ENCODE assay signal across 8 cellular contexts in the genomic region with DNA sequence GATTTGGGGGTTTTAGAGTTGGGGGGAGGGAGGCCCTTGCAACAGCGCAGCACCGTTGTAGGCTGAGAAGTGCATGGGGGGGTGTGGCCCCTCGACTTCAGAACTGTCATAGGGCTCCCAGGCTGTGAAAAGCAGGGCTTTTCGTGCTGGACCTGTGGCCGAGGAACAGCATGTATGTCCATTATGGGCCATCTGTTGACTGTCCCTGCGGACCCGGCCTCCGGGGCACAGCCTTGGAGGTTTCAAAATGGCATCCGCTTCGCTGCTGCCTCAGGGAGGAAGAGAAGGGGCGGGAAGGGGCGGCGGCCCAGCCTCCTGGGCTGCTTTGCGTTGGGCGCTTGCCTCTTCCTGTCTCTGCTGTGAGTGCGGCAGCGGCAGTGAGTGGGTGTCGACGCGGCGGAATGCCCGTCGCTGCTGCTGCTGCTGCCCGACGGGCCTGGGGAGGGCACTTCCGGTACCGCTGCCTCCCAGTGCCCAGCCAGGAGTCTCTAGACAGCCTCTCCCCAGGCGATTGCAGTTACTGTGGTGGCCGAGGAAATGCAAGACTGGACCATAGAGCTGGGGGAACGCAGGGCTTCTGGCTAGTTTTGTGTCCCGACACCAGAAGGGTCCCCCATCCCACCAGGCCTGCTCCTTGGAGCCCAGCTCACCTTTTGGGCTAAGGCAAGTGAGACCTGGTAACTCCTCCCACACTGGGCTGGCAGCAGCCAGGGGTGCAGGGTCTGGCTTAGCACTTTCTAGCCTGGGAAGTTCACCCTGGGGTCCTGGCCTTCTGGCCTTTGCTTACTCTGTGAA. TPM values are rescaled to one million over a fixed set of nuclear protein-coding genes. Genes with fewer than 3 reads are reported as not detected.
DNase-seq lines count a peak whose midpoint lies in the region; ATAC-seq and TF ChIP-seq lines count a peak whose summit lies in the region.

No MANE protein-coding gene starts in this region.

- H3K27me3 Mint-ChIP-seq in activated CD8-positive, alpha-beta memory T cell treated with anti-CD3 and anti-CD28 coated beads, Interleukin-2, amount 10 ng/mL, durations not matched to agents 7 days and 5 days, result no peaks in the 10 kb centered on the region
- no peaks in the 10 kb centered on the region for H3K27me3 Mint-ChIP-seq in endodermal cell (ENCODE audit: insufficient read depth)

- no peak for TF ChIP-seq CTCF in GM12864 (IDR thresholded peaks at IDR 0.05; ENCODE audit: low read depth, low read length, missing control alignments)
- TF ChIP-seq CTCF in endodermal cell (conservative IDR thresholded peaks at IDR 0.05), result no peak

- peaks cover 5% of the 10 kb centered on the region for H3K36me3 ChIP-seq in endodermal cell (ENCODE audit: control insufficient read depth, insufficient read depth, low read length)

- no peaks in the 10 kb centered on the region for H3K27me3 ChIP-seq in endodermal cell (ENCODE audit: control insufficient read depth, insufficient read depth, low read length, poor library complexity, severe bottlenecking)

- H3K4me1 Mint-ChIP-seq in activated CD8-positive, alpha-beta memory T cell treated with anti-CD3 and anti-CD28 coated beads, Interleukin-2, amount 10 ng/mL, durations not matched to agents 7 days and 5 days, result peaks cover 59% of the 10 kb centered on the region
- H3K4me1 Mint-ChIP-seq in endodermal cell, result peaks cover 55% of the 10 kb centered on the region

- H3K27ac Mint-ChIP-seq in activated CD8-positive, alpha-beta memory T cell treated with anti-CD3 and anti-CD28 coated beads, Interleukin-2, amount 10 ng/mL, durations not matched to agents 7 days and 5 days, result peak overlapping the region; percentile 94
- H3K27ac Mint-ChIP-seq in endodermal cell, result peak overlapping the region; percentile 95

- WGBS in endodermal cell (ENCODE audit: insufficient coverage in 1 of 2, insufficient read length in 1 of 2), 2 experiments, result 7 to 9% methylated on average over 10 to 31 of the region's 31 CpGs

- H3K36me3 Mint-ChIP-seq in activated CD8-positive, alpha-beta memory T cell treated with anti-CD3 and anti-CD28 coated beads, Interleukin-2, amount 10 ng/mL, durations not matched to agents 7 days and 5 days, result peaks cover 29% of the 10 kb centered on the region
- H3K36me3 Mint-ChIP-seq in endodermal cell (ENCODE audit: low read depth), result peaks cover 5% of the 10 kb centered on the region

- H3K9me3 ChIP-seq in endodermal cell (ENCODE audit: control insufficient read depth, low read length), result no peaks in the 10 kb centered on the region

- peak overlapping the region; percentile 97 for H3K4me3 Mint-ChIP-seq in activated CD8-positive, alpha-beta memory T cell treated with anti-CD3 and anti-CD28 coated beads, Interleukin-2, amount 10 ng/mL, durations not matched to agents 7 days and 5 days
- peak overlapping the region; percentile 96 for H3K4me3 Mint-ChIP-seq in endodermal cell

- H3K4me3 ChIP-seq in GM12864 (ENCODE audit: low read depth, low read length) (peak overlapping the region; percentile 94), endodermal cell (ENCODE audit: low read length) (peak overlapping the region; percentile 94)

- H3K27ac ChIP-seq in endodermal cell (ENCODE audit: low read depth, low read length), result peak overlapping the region; percentile 30

- CTCF ChIA-PET in activated CD8-positive, alpha-beta memory T cell treated with anti-CD3 and anti-CD28 coated beads, Interleukin-2, amount 10 ng/mL, durations not matched to agents 7 days and 5 days (lab: Charles Lee), result interaction anchor here (1.0 to 6.7 kb wide), 5 partner anchors 9 to 23 kb away, joined by 3 to 83 read pairs (median 28); no protein-coding TSS in a partner anchor

- DNase-seq in GM12864 (ENCODE audit: low read depth) (peak; percentile 64), endodermal cell (peak; percentile 90), midbrain (lab: John Stamatoyannopoulos, UW) (peak; percentile 62), NCI-H2171 (lab: John Stamatoyannopoulos, UW) (no peak)
- DNase-seq in NK-92 treated with Interleukin-12 subunit alpha and Interleukin-12 subunit beta, amount 100 ng/mL, for 24 hours (lab: John Stamatoyannopoulos, UW), result peak; percentile 69
- peak; percentile 94 for DNase-seq in activated CD8-positive, alpha-beta memory T cell treated with anti-CD3 and anti-CD28 coated beads, Interleukin-2, amount 10 ng/mL, durations not matched to agents 7 days and 5 days
- DNase-seq in stimulated activated CD8-positive, alpha-beta memory T cell treated with anti-CD3 and anti-CD28 coated beads, Interleukin-2, amount 100 ng/mL, for 1 hour (ENCODE audit: low read depth in 2 of 2), result peak; percentile 65 to 72

- no peaks in the 10 kb centered on the region for H3K9me3 Mint-ChIP-seq in activated CD8-positive, alpha-beta memory T cell treated with anti-CD3 and anti-CD28 coated beads, Interleukin-2, amount 10 ng/mL, durations not matched to agents 7 days and 5 days (ENCODE audit: low read depth)
- H3K9me3 Mint-ChIP-seq in endodermal cell, result no peaks in the 10 kb centered on the region

- peak overlapping the region; percentile 81 for H3K9ac ChIP-seq in endodermal cell (ENCODE audit: extremely low read depth, low read length, poor library complexity, severe bottlenecking)

- H3K4me1 ChIP-seq in endodermal cell (ENCODE audit: control insufficient read depth, insufficient read depth, low read length), result peaks cover 41% of the 10 kb centered on the region

- ATAC-seq in HG02759 (IDR thresholded peaks at IDR 0.05; ENCODE audit: unreplicated experiment), result peak; percentile 37
- ATAC-seq in activated CD8-positive, alpha-beta memory T cell treated with anti-CD3 and anti-CD28 coated beads, Interleukin-2, amount 10 ng/mL, durations not matched to agents 7 days and 5 days, result peak; percentile 50

RNA-seq across cellular contexts. Expression of gene GNAI2, which starts 1.9 kb away (rescaled TPM):
- 100 to 1,000 TPM; 450 to 509 TPM for total RNA-seq in activated CD8-positive, alpha-beta memory T cell treated with anti-CD3 and anti-CD28 coated beads, Interleukin-2, amount 10 ng/mL, durations not matched to agents 7 days and 5 days
- total RNA-seq in endodermal cell, result 100 to 1,000 TPM; 243 to 278 TPM
- polyA plus RNA-seq in endodermal cell (2013, experiment 1 of 2), result 454 TPM
- 428 TPM for polyA plus RNA-seq in endodermal cell (2013, experiment 2 of 2)

RNA-seq across cellular contexts. Expression of gene SEMA3B, which starts 31.0 kb away (rescaled TPM):
- total RNA-seq in activated CD8-positive, alpha-beta memory T cell treated with anti-CD3 and anti-CD28 coated beads, Interleukin-2, amount 10 ng/mL, durations not matched to agents 7 days and 5 days, result under 1 TPM; 0.16 to 0.70 TPM
- 10 to 100 TPM in 1 of 2 donors, 1 to 10 TPM in 1; 6.5 to 10.3 TPM for total RNA-seq in endodermal cell
- 19.4 TPM for polyA plus RNA-seq in endodermal cell (2013, experiment 1 of 2)
- 15.1 TPM for polyA plus RNA-seq in endodermal cell (2013, experiment 2 of 2)

RNA-seq across cellular contexts. Expression of gene SLC38A3, which starts 32.9 kb away (rescaled TPM):
- not detected for total RNA-seq in activated CD8-positive, alpha-beta memory T cell treated with anti-CD3 and anti-CD28 coated beads, Interleukin-2, amount 10 ng/mL, durations not matched to agents 7 days and 5 days
- total RNA-seq in endodermal cell, result 1 to 10 TPM; 1.5 to 1.9 TPM
- polyA plus RNA-seq in endodermal cell (2013, experiment 1 of 2), result 4.4 TPM
- 4.3 TPM for polyA plus RNA-seq in endodermal cell (2013, experiment 2 of 2)

RNA-seq across cellular contexts. Expression of gene LSMEM2, which starts 40.9 kb away (rescaled TPM):
- total RNA-seq in activated CD8-positive, alpha-beta memory T cell treated with anti-CD3 and anti-CD28 coated beads, Interleukin-2, amount 10 ng/mL, durations not matched to agents 7 days and 5 days, result not detected
- total RNA-seq in endodermal cell, result not detected
- 0.25 TPM for polyA plus RNA-seq in endodermal cell (2013, experiment 1 of 2)
- not detected for polyA plus RNA-seq in endodermal cell (2013, experiment 2 of 2)

RNA-seq across cellular contexts. Expression of gene GNAT1, which starts 46.5 kb away (rescaled TPM):
- total RNA-seq in activated CD8-positive, alpha-beta memory T cell treated with anti-CD3 and anti-CD28 coated beads, Interleukin-2, amount 10 ng/mL, durations not matched to agents 7 days and 5 days, result not detected
- 1 to 10 TPM in 1 of 2 donors, under 1 TPM in 1; 0.42 to 1.2 TPM for total RNA-seq in endodermal cell
- polyA plus RNA-seq in endodermal cell (2013, experiment 1 of 2), result 0.11 TPM
- 0.12 TPM for polyA plus RNA-seq in endodermal cell (2013, experiment 2 of 2)

Comparison
In these comparisons a context has a peak if more than half of its experiments do, and no peak if none do; other contexts are left out.
1. RNA of gene SEMA3B, which starts 31.0 kb away (total RNA-seq): 6.5 to 10.3 TPM in endodermal cell; 0.16 to 0.70 TPM in activated CD8-positive, alpha-beta memory T cell treated with anti-CD3 and anti-CD28 coated beads, Interleukin-2, amount 10 ng/mL, durations not matched to agents 7 days and 5 days; every median in the first group is over 4 times any median in the second.